Comparison of ENCODE assay signal across 1 cellular context in genomic region chr17:81097134-81097942, GRCh38.
TF ChIP-seq lines count a peak whose summit lies in the region.

No MANE protein-coding gene starts in this region.

TF ChIP-seq in HepG2, 621 proteins besides CTCF, POLR2A, EP300 and RAD21 (continued from another document and continues in another):
- no peak for TF ChIP-seq KIAA2018 (CRISPR knock-in tag; IDR thresholded peaks at IDR 0.05; ENCODE audit: borderline replicate concordance)
- TF ChIP-seq TAF1 (CRISPR knock-in tag; IDR thresholded peaks at IDR 0.05), result no peak; the same call in 1 of the 2 replicates
- TF ChIP-seq ZNF274 (CRISPR knock-in tag; IDR thresholded peaks at IDR 0.05), result no peak; the same call in 1 of the 2 replicates
- no peak for TF ChIP-seq FOXK2 (IDR thresholded peaks at IDR 0.05)
- TF ChIP-seq WIZ (CRISPR knock-in tag; IDR thresholded peaks at IDR 0.05), result 0 out of 2 replicates have a peak, but pooled peaks have one; percentile 26
- TF ChIP-seq MYC (CRISPR knock-in tag; IDR thresholded peaks at IDR 0.05; ENCODE audit: borderline replicate concordance), result peak; percentile 64; the same call in 1 of the 2 replicates
- peak; percentile 59 for TF ChIP-seq ARID4A (CRISPR knock-in tag; IDR thresholded peaks at IDR 0.05; ENCODE audit: borderline replicate concordance)
- 0 out of 2 replicates have a peak, but pooled peaks have one; percentile 16 for TF ChIP-seq ZNF160 (CRISPR knock-in tag; IDR thresholded peaks at IDR 0.05)
- 0 out of 2 replicates have a peak, but pooled peaks have one; percentile 17 for TF ChIP-seq FOXK1 (CRISPR knock-in tag; IDR thresholded peaks at IDR 0.05; ENCODE audit: borderline replicate concordance, low read depth)
- no peak for TF ChIP-seq CC2D1A (CRISPR knock-in tag; IDR thresholded peaks at IDR 0.05)
- TF ChIP-seq ZNF720 (CRISPR knock-in tag; IDR thresholded peaks at IDR 0.05), result no peak
- TF ChIP-seq NFIB (CRISPR knock-in tag; IDR thresholded peaks at IDR 0.05; ENCODE audit: borderline replicate concordance), result no peak
- TF ChIP-seq AHDC1 (CRISPR knock-in tag; IDR thresholded peaks at IDR 0.05; ENCODE audit: borderline replicate concordance), result no peak
- no peak for TF ChIP-seq GPBP1L1 (CRISPR knock-in tag; IDR thresholded peaks at IDR 0.05)
- no peak for TF ChIP-seq ZNF709 (CRISPR knock-in tag; IDR thresholded peaks at IDR 0.05)
- TF ChIP-seq ZNF468 (CRISPR knock-in tag; IDR thresholded peaks at IDR 0.05), result no peak
- TF ChIP-seq TRAFD1 (CRISPR knock-in tag; IDR thresholded peaks at IDR 0.05; ENCODE audit: borderline replicate concordance), result no peak; the same call in 1 of the 2 replicates
- TF ChIP-seq ETS1 (CRISPR knock-in tag; IDR thresholded peaks at IDR 0.05), result no peak
- no peak for TF ChIP-seq SP2 (CRISPR knock-in tag; IDR thresholded peaks at IDR 0.05)
- peak; percentile 89; the same call in 1 of the 2 replicates for TF ChIP-seq DNMT1 (CRISPR knock-in tag; IDR thresholded peaks at IDR 0.05)
- TF ChIP-seq ZNF800 (CRISPR knock-in tag; IDR thresholded peaks at IDR 0.05), result no peak
- no peak for TF ChIP-seq ZFP37 (CRISPR knock-in tag; IDR thresholded peaks at IDR 0.05; ENCODE audit: borderline replicate concordance)
- no peak for TF ChIP-seq SUZ12 (IDR thresholded peaks at IDR 0.05; ENCODE audit: low read depth, low read length)
- TF ChIP-seq PAX8 (CRISPR knock-in tag; IDR thresholded peaks at IDR 0.05; ENCODE audit: borderline replicate concordance), result 0 out of 2 replicates have a peak, but pooled peaks have one; percentile 24
- TF ChIP-seq PRPF4 (IDR thresholded peaks at IDR 0.05; ENCODE audit: low read depth, low read length, poor library complexity, severe bottlenecking), result no peak
- TF ChIP-seq U2AF1 (optimal IDR thresholded peaks at IDR 0.05; ENCODE audit: low read depth, low read length), result no peak
- peak; percentile 69; the same call in 1 of the 2 replicates for TF ChIP-seq ZNF746 (CRISPR knock-in tag; IDR thresholded peaks at IDR 0.05)
- TF ChIP-seq FOSL2 (CRISPR knock-in tag; IDR thresholded peaks at IDR 0.05), result peak; percentile 96
